In genomic region chr2:219433666-219434467, GRCh38 we compare ENCODE assay signal across 7 cellular contexts. TPM values are rescaled to one million over a fixed set of nuclear protein-coding genes. Genes with fewer than 3 reads are reported as not detected.
DNase-seq lines count a peak whose midpoint lies in the region; TF ChIP-seq lines count a peak whose summit lies in the region.

No MANE protein-coding gene starts in this region.

- H3K27me3 ChIP-seq in mammary epithelial cell (ENCODE audit: insufficient read depth, low read length) (no peaks in the 10 kb centered on the region), mesendoderm (ENCODE audit: insufficient read depth, low read length, poor library complexity) (peaks cover 2% of the 10 kb centered on the region)

- H4K5ac ChIP-seq in mesendoderm (ENCODE audit: low read length), result no peak overlapping the region

- no peak overlapping the region for H2BK15ac ChIP-seq in mesendoderm (replicated peaks; ENCODE audit: low read depth)

- no peak overlapping the region for H2AFZ ChIP-seq in mammary epithelial cell (ENCODE audit: low read depth, low read length)

- no peaks in the 10 kb centered on the region for H3K79me1 ChIP-seq in mesendoderm (ENCODE audit: low read length)

- no peaks in the 10 kb centered on the region for H3K79me2 ChIP-seq in mammary epithelial cell (ENCODE audit: insufficient read depth, low read length)
- no peaks in the 10 kb centered on the region for H3K79me2 ChIP-seq in mesendoderm (ENCODE audit: control insufficient read depth, insufficient read depth, low read length)

- TF ChIP-seq CTCF in GM12864 (IDR thresholded peaks at IDR 0.05; ENCODE audit: low read depth, low read length, missing control alignments), result peak; percentile 43
- peak; percentile 33 to 38 for TF ChIP-seq CTCF in mammary epithelial cell (conservative IDR thresholded peaks at IDR 0.05 in 1 of 2, IDR thresholded peaks at IDR 0.05 in 1 of 2; ENCODE audit: extremely low read depth in 1 of 2, insufficient read depth in 1 of 2, low read depth in 1 of 2, low read length in 2 of 2)

- WGBS in mammary epithelial cell (ENCODE audit: low coverage, missing lambda C conversion rate), result 86% methylated on average over 14 of the region's 16 CpGs
- WGBS in mesendoderm (ENCODE audit: extremely low coverage, insufficient coverage, low lambda C conversion rate), result no CpG with 5 or more reads among the region's 16 CpGs

- no peak for DNase-seq in GM12864 (ENCODE audit: low read depth)
- peak; percentile 67 for DNase-seq in NCI-H1436 (lab: John Stamatoyannopoulos, UW)
- DNase-seq in mammary epithelial cell, result no peak
- DNase-seq in mesendoderm, result peak; percentile 95
- DNase-seq in NCI-H510A (lab: John Stamatoyannopoulos, UW), result no peak
- DNase-seq in occipital lobe (lab: John Stamatoyannopoulos, UW), result no peak
- DNase-seq in head of caudate nucleus, result no peak

- no peak overlapping the region for H3K4ac ChIP-seq in mesendoderm (ENCODE audit: low read depth, low read length)

- BruUV-seq in mammary epithelial cell (replicated peaks; lab: Mats Ljungman, UMichigan), result no TSS peak

- no peak overlapping the region for H2BK5ac ChIP-seq in mesendoderm (ENCODE audit: low read length)

- H3K4me2 ChIP-seq in mammary epithelial cell (ENCODE audit: insufficient read depth, low read depth, low read length), result no peak overlapping the region
- peak overlapping the region; percentile 1 for H3K4me2 ChIP-seq in mesendoderm (ENCODE audit: low read length)

- CTCF ChIA-PET in mammary epithelial cell (lab: Charles Lee; ENCODE audit: low non-redundant PET), result interaction anchor here (0.8 kb wide), 1 partner anchor 8 kb away, joined by 4 read pairs; no protein-coding TSS in a partner anchor

- no peak overlapping the region for H2BK120ac ChIP-seq in mesendoderm (ENCODE audit: low read depth, low read length)

- no peak overlapping the region for H2AK5ac ChIP-seq in mesendoderm (ENCODE audit: low read length)

- H3K4me3 ChIP-seq in GM12864 (ENCODE audit: low read depth, low read length) (no peak overlapping the region), mammary epithelial cell (replicated peaks in 1 of 3; ENCODE audit: insufficient read depth in 1 of 3, low read depth in 2 of 3, low read length in 3 of 3) (no peak overlapping the region), mesendoderm (ENCODE audit: low read length) (no peak overlapping the region)

- no peak overlapping the region for H4K8ac ChIP-seq in mesendoderm (ENCODE audit: low read depth, low read length)

- H3K4me1 ChIP-seq in mammary epithelial cell (ENCODE audit: insufficient read depth, low read length) (peaks cover 6% of the 10 kb centered on the region), mesendoderm (ENCODE audit: control insufficient read depth, low read depth, low read length) (no peaks in the 10 kb centered on the region)

- in situ Hi-C loops in mammary epithelial cell (cut with MboI; ENCODE audit: low sequenced_read_pairs in 2 of 2), result no loop called here

- intact Hi-C loops in mammary epithelial cell (cut with micrococcal nuclease) (loop anchor here (10.0 kb wide), 1 partner anchor 261 kb away; no protein-coding TSS in a partner anchor), head of caudate nucleus (cut with DNase I) (no loop called here)

- no peak overlapping the region for H3K18ac ChIP-seq in mesendoderm (ENCODE audit: low read length)

- no peak overlapping the region for H3K9ac ChIP-seq in mammary epithelial cell (ENCODE audit: insufficient read depth, low read length)
- H3K9ac ChIP-seq in mesendoderm (ENCODE audit: low read length), result peak overlapping the region; percentile 15

- H3K27ac ChIP-seq in mammary epithelial cell (ENCODE audit: insufficient read depth, low read depth, low read length) (no peak overlapping the region), mesendoderm (ENCODE audit: low read depth, low read length) (no peak overlapping the region)

- dilution Hi-C loops in mammary epithelial cell (cut with HindIII; ENCODE audit: low sequenced_read_pairs), result no loop called here

- H3K56ac ChIP-seq in mesendoderm (ENCODE audit: low read length), result peak overlapping the region; percentile 59

- no peak overlapping the region for H3K23ac ChIP-seq in mesendoderm (ENCODE audit: low read length)

- H3K9me3 ChIP-seq in mammary epithelial cell (replicated peaks; ENCODE audit: insufficient read depth, low read length), result no peaks in the 10 kb centered on the region

- H3K36me3 ChIP-seq in mammary epithelial cell (ENCODE audit: insufficient read depth, low read length) (no peaks in the 10 kb centered on the region), mesendoderm (ENCODE audit: control insufficient read depth, insufficient read depth, low read length) (no peaks in the 10 kb centered on the region)

- no peaks in the 10 kb centered on the region for H4K20me1 ChIP-seq in mammary epithelial cell (ENCODE audit: insufficient read depth, low read length)

RNA-seq across cellular contexts. Expression of gene SPEG, which starts 0.8 kb away (rescaled TPM):
- total RNA-seq in mammary epithelial cell, result 10 to 100 TPM; 47.2 to 77.6 TPM
- 33.4 TPM for polyA plus RNA-seq in mammary epithelial cell
- polyA minus RNA-seq in mammary epithelial cell, result 34.6 TPM
- 6.7 TPM for polyA plus RNA-seq in mesendoderm (2013, experiment 1 of 2)
- polyA plus RNA-seq in mesendoderm (2013, experiment 2 of 2), result 6.4 TPM
- 14.2 TPM for total RNA-seq in occipital lobe

RNA-seq across cellular contexts. Expression of gene DES, which starts 15.7 kb away (rescaled TPM):
- total RNA-seq in mammary epithelial cell (under 1 TPM in 1 of 2 donors, not detected in 1; 0.33 TPM), occipital lobe (2.3 TPM)
- polyA plus RNA-seq in mammary epithelial cell, result 0.07 TPM
- polyA minus RNA-seq in mammary epithelial cell, result not detected
- polyA plus RNA-seq in mesendoderm (2013, experiment 1 of 2), result 3.5 TPM
- polyA plus RNA-seq in mesendoderm (2013, experiment 2 of 2), result 3.2 TPM

RNA-seq across cellular contexts. Expression of gene DNPEP, which starts 46.2 kb away (rescaled TPM):
- total RNA-seq in mammary epithelial cell (10 to 100 TPM; 49.5 to 58.5 TPM), occipital lobe (17.5 TPM)
- 56.4 TPM for polyA plus RNA-seq in mammary epithelial cell
- polyA minus RNA-seq in mammary epithelial cell, result 123 TPM
- polyA plus RNA-seq in mesendoderm (2013, experiment 1 of 2), result 49.5 TPM
- polyA plus RNA-seq in mesendoderm (2013, experiment 2 of 2), result 50.4 TPM

Comparison
In these comparisons a context has a peak if more than half of its experiments do, and no peak if none do; other contexts are left out.
1. DNase-seq: peak in NCI-H1436 (single experiment) and mesendoderm (single experiment); none in GM12864 (single experiment), mammary epithelial cell (single experiment), NCI-H510A (single experiment), occipital lobe (single experiment) and head of caudate nucleus (0 of 42).